Comparison of ENCODE assay signal across 1 cellular context in genomic region chr10:49061667-49062066, GRCh38.
TF ChIP-seq lines count a peak whose summit lies in the region.

No MANE protein-coding gene starts in this region.

TF ChIP-seq in A549, 52 proteins besides CTCF, POLR2A, EP300 and RAD21 (continued from another document):
- TF ChIP-seq POLR2AphosphoS2 (conservative IDR thresholded peaks at IDR 0.05; ENCODE audit: low read length), result no peak
- no peak for TF ChIP-seq ATOH8 (CRISPR knock-in tag; IDR thresholded peaks at IDR 0.05; ENCODE audit: low read depth)
- no peak for TF ChIP-seq RFX5 (IDR thresholded peaks at IDR 0.05)
- TF ChIP-seq JUN (IDR thresholded peaks at IDR 0.05), result no peak
- no peak for TF ChIP-seq HOXA7 (CRISPR knock-in tag; IDR thresholded peaks at IDR 0.05)
- no peak for TF ChIP-seq PHF8 (IDR thresholded peaks at IDR 0.05; ENCODE audit: borderline replicate concordance, low read depth)
- TF ChIP-seq MAFK (IDR thresholded peaks at IDR 0.05; ENCODE audit: partially characterized antibody), result no peak
TF ChIP-seq in A549: peak in this region for 0.
